ENCODE assay signal across 25 cellular contexts in the genomic region with DNA sequence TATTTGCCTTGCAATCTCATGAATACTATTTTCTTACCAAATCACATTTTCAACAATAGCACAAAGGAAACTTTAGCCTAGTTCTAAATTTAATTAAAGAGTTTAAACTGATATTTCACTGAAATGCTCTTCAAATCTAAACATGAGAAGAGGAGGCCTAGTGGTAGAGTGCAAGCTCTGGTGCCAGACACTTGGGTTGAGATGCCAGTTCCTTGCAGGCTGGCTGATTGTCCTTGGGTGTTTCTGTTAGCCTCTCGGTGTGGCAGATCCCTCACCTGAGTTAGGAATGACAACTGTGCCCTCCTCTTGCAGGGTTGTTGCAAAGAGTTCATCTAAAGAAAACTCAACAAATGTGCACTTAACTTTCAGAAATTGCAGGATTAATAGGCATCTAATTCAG. TPM values are rescaled to one million over a fixed set of nuclear protein-coding genes. Genes with fewer than 3 reads are reported as not detected.
DNase-seq lines count a peak whose midpoint lies in the region; ATAC-seq, FAIRE-seq and TF ChIP-seq lines count a peak whose summit lies in the region.
"Had no signal": no experiment of that assay in that cellular context is flagged by ENCODE, and none has a peak within 500 bp of the region (broad histone marks: within the 10 kb centered on the region; RNA-seq: fewer than 3 reads in every experiment).

No MANE protein-coding gene starts in this region.

- H3K27ac ChIP-seq in A673 (ENCODE audit: low read depth, low read length, poor library complexity, severe bottlenecking) (peak overlapping the region; percentile 17), left lung (no peak overlapping the region), kidney (ENCODE audit: low read depth in 2 of 2, low read length in 2 of 2) (no peak overlapping the region)
- H3K27ac ChIP-seq: 22Rv1; BLaER1 treated with 17β-estradiol and CSF1 and Interleukin-3, amounts not matched to agents 10 nM and 100 nM had no signal

- no TSS peak for BruUV-seq in A673 (replicated peaks; lab: Mats Ljungman, UMichigan)

- H3K9me3 ChIP-seq in A673 (ENCODE audit: low read depth, low read length, poor library complexity, severe bottlenecking) (no peaks in the 10 kb centered on the region), adipocyte (ENCODE audit: control insufficient read depth, low read length) (no peaks in the 10 kb centered on the region), left lung (peaks cover 0 to 2% of the 10 kb centered on the region in 2 donors), kidney (ENCODE audit: control insufficient read depth in 1 of 2, low read length in 2 of 2) (no peaks in the 10 kb centered on the region)
- H3K9me3 ChIP-seq: BE2C had no signal

- H3K4me3 ChIP-seq in A673 (ENCODE audit: low read depth, low read length, poor library complexity, severe bottlenecking): no peak overlapping the region
- no peak overlapping the region for H3K4me3 ChIP-seq in adipocyte (ENCODE audit: low read length)
- H3K4me3 ChIP-seq in left lung: no peak overlapping the region
- H3K4me3 ChIP-seq in kidney (ENCODE audit: low read length in 2 of 2): no peak overlapping the region
- H3K4me3 ChIP-seq: BLaER1 treated with 17β-estradiol and CSF1 and Interleukin-3, amounts not matched to agents 10 nM and 100 nM; GM12878; HAP-1 had no signal

- ATAC-seq in left lung: peak; percentile 76
- ATAC-seq in HG03097 (IDR thresholded peaks at IDR 0.05; ENCODE audit: low FRiP score, unreplicated experiment): no peak
- ATAC-seq: GM12878 had no signal

- no peak for FAIRE-seq in kidney (lab: Jason Lieb, UNC)
- FAIRE-seq: A204.1, D721Med, GM12878, GM18507, H54 had no signal

- TF ChIP-seq CTCF in A673 (conservative IDR thresholded peaks at IDR 0.05; ENCODE audit: low read depth, low read length) (no peak), left lung (IDR thresholded peaks at IDR 0.05) (no peak), kidney (IDR thresholded peaks at IDR 0.05; ENCODE audit: borderline replicate concordance, extremely low read depth, insufficient read depth) (no peak)

- H3K36me3 ChIP-seq in A673 (ENCODE audit: insufficient read depth, low read length, poor library complexity, severe bottlenecking) (peaks cover 27% of the 10 kb centered on the region), adipocyte (ENCODE audit: control insufficient read depth, insufficient read depth, low read length, severe bottlenecking) (peaks cover 38% of the 10 kb centered on the region), left lung (peaks cover 0 to 46% of the 10 kb centered on the region in 2 donors), kidney (ENCODE audit: control insufficient read depth in 1 of 2, insufficient read depth in 2 of 2, low read length in 2 of 2) (peaks cover 16 to 18% of the 10 kb centered on the region in 2 donors)

- POLR2A ChIA-PET in A673 (lab: Charles Lee; ENCODE audit: low non-redundant PET): no interaction called here

- intact Hi-C loops in A673 (cut with micrococcal nuclease; ENCODE audit: unreplicated experiment): no loop called here
- intact Hi-C loops in left lung (cut with DNase I): no loop called here
- intact Hi-C loops in kidney (cut with DNase I): no loop called here

- H3K9ac ChIP-seq in adipocyte (ENCODE audit: low read length) (peak overlapping the region; percentile 53), kidney (ENCODE audit: low read length in 2 of 2) (no peak overlapping the region)
- H3K9ac ChIP-seq: BLaER1 treated with 17β-estradiol and CSF1 and Interleukin-3, amounts not matched to agents 10 nM and 100 nM had no signal

- CTCF ChIA-PET in A673 (lab: Charles Lee): no interaction called here

- DNase-seq in A673 (ENCODE audit: low spot score): no peak
- DNase-seq in adipocyte (ENCODE audit: low read depth): no peak
- no peak for DNase-seq in left lung
- DNase-seq in kidney: no peak
- DNase-seq in amygdala (lab: John Stamatoyannopoulos, UW): no peak
- DNase-seq: ACHN; AML-193; BE2C; CD4-positive, alpha-beta T cell; CD8-positive, alpha-beta memory T cell; DMS 273 treated with DMSO at 0.1 percent for 48 hours; DMS79; EL; GDM1; GOT3; HFFc6 had no signal

- H3K4me1 ChIP-seq in A673 (ENCODE audit: insufficient read depth, low read length, poor library complexity, severe bottlenecking): no peaks in the 10 kb centered on the region
- peaks cover 33% of the 10 kb centered on the region for H3K4me1 ChIP-seq in adipocyte (ENCODE audit: control insufficient read depth, insufficient read depth, low read length)
- H3K4me1 ChIP-seq in left lung: no peaks in the 10 kb centered on the region
- no peaks in the 10 kb centered on the region for H3K4me1 ChIP-seq in kidney (ENCODE audit: control insufficient read depth in 1 of 2, insufficient read depth in 1 of 2, low read depth in 1 of 2, low read length in 2 of 2)
- H3K4me1 ChIP-seq: HAP-1 had no signal

- H3K27me3 ChIP-seq in A673 (replicated peaks; ENCODE audit: insufficient read depth, low read depth, low read length, poor library complexity) (no peaks in the 10 kb centered on the region), adipocyte (replicated peaks; ENCODE audit: control insufficient read depth, insufficient read depth, low read length) (no peaks in the 10 kb centered on the region), left lung (no peaks in the 10 kb centered on the region)
- H3K27me3 ChIP-seq: BE2C; BLaER1 treated with 17β-estradiol and CSF1 and Interleukin-3, amounts not matched to agents 10 nM and 100 nM had no signal

RNA-seq across cellular contexts. Expression of a gene that starts 12.5 kb away (rescaled TPM):
- total RNA-seq in A673 (2021) (19.5 and 20.7 TPM in 2 replicates), left lung (10 to 100 TPM; 12.2 to 13.9 TPM), kidney (16.0 TPM)
- polyA plus RNA-seq in kidney (ENCODE audit: insufficient read depth, low read depth, low replicate concordance): 2.3 TPM

RNA-seq across cellular contexts. Expression of a gene that starts 43.8 kb away (rescaled TPM):
- 9.2 and 10.8 TPM in 2 replicates for total RNA-seq in A673 (2021)
- total RNA-seq in left lung: 10 to 100 TPM; 19.4 to 22.0 TPM
- 25.6 TPM for total RNA-seq in kidney
- polyA plus RNA-seq in kidney (ENCODE audit: insufficient read depth, low read depth, low replicate concordance): 7.6 TPM
